ENCODE assay signal across 31 cellular contexts in the genomic region with DNA sequence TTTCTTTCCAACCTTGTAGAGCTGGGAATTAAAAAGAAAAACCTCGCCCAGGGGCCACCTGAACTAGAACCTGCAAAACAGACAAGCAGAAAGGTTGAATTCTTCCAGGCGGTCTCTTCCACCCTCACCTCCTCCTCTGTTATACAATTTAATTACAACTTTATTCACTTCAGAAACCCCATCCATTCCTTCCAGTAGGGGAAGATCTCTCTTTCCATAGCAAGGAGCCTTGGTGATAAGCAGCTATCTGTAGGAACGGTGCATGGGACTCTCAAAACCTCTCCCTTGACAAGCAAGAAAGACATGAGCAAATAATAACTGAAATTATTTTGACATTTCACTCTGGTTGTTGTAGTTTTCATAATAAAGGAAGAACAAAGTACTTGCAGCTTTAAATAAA.
"Had no signal": no experiment of that assay in that cellular context is flagged by ENCODE, and none has a peak within 500 bp of the region (broad histone marks: within the 10 kb centered on the region; RNA-seq: fewer than 3 reads in every experiment).

No MANE protein-coding gene starts in this region.

- H3K4me1 Mint-ChIP-seq: activated B cell treated with CpG ODN at 0.5 μM for 24 hours; activated T-helper 17 cell treated with anti-CD3 and anti-CD28 coated beads, Interleukin-2, amount 50 U/mL, for 72 hours; central memory CD8-positive, alpha-beta T cell; T-helper 17 cell had no signal

- H3K27me3 ChIP-seq: esophagus squamous epithelium, gastroesophageal sphincter had no signal

- H3K36me3 Mint-ChIP-seq: activated naive CD8-positive, alpha-beta T cell had no signal

- H3K4me3 Mint-ChIP-seq: activated B cell treated with CpG ODN at 0.5 μM for 24 hours; activated CD8-positive, alpha-beta T cell treated with anti-CD3 and anti-CD28 coated beads for 36 hours; activated naive CD8-positive, alpha-beta T cell; activated T-cell treated with anti-CD3 and anti-CD28 coated beads, Interleukin-2, amount 50 U/mL, for 4 hours; activated T-helper 17 cell treated with anti-CD3 and anti-CD28 coated beads, Interleukin-2, amount 50 U/mL, for 72 hours; central memory CD8-positive, alpha-beta T cell; effector memory CD8-positive, alpha-beta T cell; T-helper 17 cell; T-helper 2 cell treated with Interferon-gamma antibody and Interleukin-4, amounts not matched to agents 5 μg/mL and 100 μg/mL, for 36 hours had no signal

- H3K27ac Mint-ChIP-seq: activated B cell treated with CpG ODN at 0.5 μM for 24 hours; activated CD8-positive, alpha-beta T cell treated with anti-CD3 and anti-CD28 coated beads for 36 hours; activated naive CD8-positive, alpha-beta T cell; activated T-helper 17 cell treated with anti-CD3 and anti-CD28 coated beads, Interleukin-2, amount 50 U/mL, for 72 hours; effector memory CD8-positive, alpha-beta T cell; T-helper 17 cell; T-helper 2 cell treated with Interferon-gamma antibody and Interleukin-4, amounts not matched to agents 5 μg/mL and 100 μg/mL, for 36 hours had no signal

- DNase-seq: activated B cell treated with CpG ODN at 0.5 μM for 24 hours; activated CD4-positive, alpha-beta T cell treated with anti-CD3 and anti-CD28 coated beads for 48 hours; activated CD4-positive, alpha-beta T cell treated with anti-CD3 and anti-CD28 coated beads, Interleukin-2, amount 50 U/mL, for 1 hour; activated CD4-positive, alpha-beta T cell treated with anti-CD3 and anti-CD28 coated beads, Interleukin-2, amount 50 U/mL, for 48 hours; activated CD8-positive, alpha-beta memory T cell treated with anti-CD3 and anti-CD28 coated beads for 24 hours; activated CD8-positive, alpha-beta T cell treated with anti-CD3 and anti-CD28 coated beads for 36 hours; activated effector memory CD4-positive, alpha-beta T cell treated with Interleukin-2 at 50 U/mL for 16 hours; activated gamma-delta T cell treated with Interleukin-2 at 50 U/mL for 16 hours; activated naive CD4-positive, alpha-beta T cell treated with anti-CD3 and anti-CD28 coated beads, Interleukin-2, amount 50 U/mL, for 16 hours; activated naive CD4-positive, alpha-beta T cell treated with Interleukin-2 at 50 U/mL for 16 hours; activated T-cell treated with anti-CD3 and anti-CD28 coated beads, Interleukin-2, amount 50 U/mL, for 4 hours; amniotic stem cell; anterior cingulate cortex; cortex of kidney; dermis blood vessel endothelial cell; effector CD4-positive, alpha-beta T cell; effector memory CD8-positive, alpha-beta T cell; esophagus squamous epithelium; foreskin melanocyte; head of caudate nucleus; T-helper 1 cell; T-helper 17 cell; T1000; WERI-Rb-1 had no signal

- H3K36me3 ChIP-seq: esophagus squamous epithelium, gastroesophageal sphincter, WERI-Rb-1 had no signal

- ATAC-seq: activated CD4-positive, CD25-positive, alpha-beta regulatory T cell treated with anti-CD3 and anti-CD28 coated beads, Interleukin-2, amount 50 U/mL, for 24 hours; activated CD8-positive, alpha-beta T cell treated with anti-CD3 and anti-CD28 coated beads for 36 hours; activated T-cell treated with anti-CD3 and anti-CD28 coated beads, Interleukin-2, amount 50 U/mL, for 4 hours; activated T-helper 17 cell treated with anti-CD3 and anti-CD28 coated beads, Interleukin-2, amount 50 U/mL, for 72 hours; effector memory CD8-positive, alpha-beta T cell; gastroesophageal sphincter; T-helper 17 cell had no signal

- H3K4me3 ChIP-seq: esophagus squamous epithelium, gastroesophageal sphincter had no signal

- H3K4me1 ChIP-seq: esophagus squamous epithelium, gastroesophageal sphincter had no signal

- H3K27me3 Mint-ChIP-seq: activated B cell treated with CpG ODN at 0.5 μM for 24 hours; activated CD8-positive, alpha-beta T cell treated with anti-CD3 and anti-CD28 coated beads for 36 hours; activated naive CD8-positive, alpha-beta T cell; activated T-helper 17 cell treated with anti-CD3 and anti-CD28 coated beads, Interleukin-2, amount 50 U/mL, for 72 hours; central memory CD8-positive, alpha-beta T cell; effector memory CD8-positive, alpha-beta T cell; T-helper 17 cell had no signal

- H3K27ac ChIP-seq: epithelial cell of prostate, esophagus squamous epithelium, gastroesophageal sphincter, WERI-Rb-1 had no signal
